8 cellular contexts compared by ENCODE assay signal in genomic region chr9:130138791-130139190, GRCh38. TPM values are rescaled to one million over a fixed set of nuclear protein-coding genes. Genes with fewer than 3 reads are reported as not detected.
DNase-seq lines count a peak whose midpoint lies in the region; ATAC-seq and TF ChIP-seq lines count a peak whose summit lies in the region.

No MANE protein-coding gene starts in this region.

- H3K79me2 ChIP-seq in HCT116 (ENCODE audit: insufficient read depth, low read length): no peaks in the 10 kb centered on the region

- H3K27me3 ChIP-seq in HCT116 (ENCODE audit: insufficient read depth, low read length) (peaks cover 9% of the 10 kb centered on the region; the same call in 1 of the 2 replicates), left ventricle myocardium inferior (ENCODE audit: low read depth) (no peaks in the 10 kb centered on the region), skeletal muscle satellite cell (ENCODE audit: control insufficient read depth, insufficient read depth, low read length) (no peaks in the 10 kb centered on the region)

- H3K36me3 ChIP-seq in HCT116 (ENCODE audit: control insufficient read depth in 1 of 2, insufficient read depth in 2 of 2, low read length in 2 of 2) (no peaks in the 10 kb centered on the region), left ventricle myocardium inferior (peaks cover 14% of the 10 kb centered on the region), skeletal muscle satellite cell (ENCODE audit: insufficient read depth, low read length) (peaks cover 10% of the 10 kb centered on the region)

- H3K9me2 ChIP-seq in HCT116 (ENCODE audit: insufficient read depth): no peaks in the 10 kb centered on the region

- TF ChIP-seq POLR2A in HCT116 (IDR thresholded peaks at IDR 0.05; ENCODE audit: borderline replicate concordance, extremely low read depth, insufficient read depth, insufficient read length): no peak

- H3K36me3 Mint-ChIP-seq in activated naive CD4-positive, alpha-beta T cell treated with anti-CD3 and anti-CD28 coated beads, Interleukin-2, amount 50 U/mL, for 72 hours: peaks cover 10 to 20% of the 10 kb centered on the region in 2 donors

- peak overlapping the region; percentile 55 to 85 for H3K27ac Mint-ChIP-seq in activated naive CD4-positive, alpha-beta T cell treated with anti-CD3 and anti-CD28 coated beads, Interleukin-2, amount 50 U/mL, for 72 hours

- H3K4me2 ChIP-seq in HCT116 (ENCODE audit: low read length): no peak overlapping the region
- H3K4me2 ChIP-seq in skeletal muscle satellite cell (ENCODE audit: low read length): peak overlapping the region; percentile 69

- ATAC-seq in HCT116 (peak; percentile 36; the same call in 1 of the 2 replicates), HG02840 (IDR thresholded peaks at IDR 0.05; ENCODE audit: low FRiP score, unreplicated experiment) (no peak), HG03439 (IDR thresholded peaks at IDR 0.05; ENCODE audit: unreplicated experiment) (no peak)
- ATAC-seq in activated naive CD4-positive, alpha-beta T cell treated with anti-CD3 and anti-CD28 coated beads, Interleukin-2, amount 50 U/mL, for 72 hours: peak in 1 of 2 donors; percentile 35

- H3K9ac ChIP-seq in HCT116 (ENCODE audit: low read length) (no peak overlapping the region), skeletal muscle satellite cell (ENCODE audit: low read depth, low read length) (peak overlapping the region; percentile 22)

- H3K4me1 ChIP-seq in HCT116 (ENCODE audit: control insufficient read depth in 1 of 2, insufficient read depth in 2 of 2, low read length in 2 of 2) (peaks cover 0 to 17% of the 10 kb centered on the region in 2 experiments; a peak in 2 of 4 replicates), left ventricle myocardium inferior (peaks cover 39% of the 10 kb centered on the region), skeletal muscle satellite cell (ENCODE audit: control insufficient read depth, insufficient read depth, low read length) (peaks cover 36% of the 10 kb centered on the region)

- no TSS peak for BruUV-seq in HCT116 (replicated peaks; lab: Mats Ljungman, UMichigan)

- intact Hi-C loops in HCT116 (cut with micrococcal nuclease) (no loop called here), left ventricle myocardium inferior (cut with micrococcal nuclease) (no loop called here)

- no peak for DNase-seq in HCT116 (ENCODE audit: low read depth, low spot score)
- DNase-seq in activated naive CD4-positive, alpha-beta T cell treated with anti-CD3 and anti-CD28 coated beads, Interleukin-2, amount 50 U/mL, for 72 hours (ENCODE audit: low spot score in 2 of 2): no peak
- peak; percentile 48 for DNase-seq in left ventricle myocardium inferior
- no peak for DNase-seq in activated CD8-positive, alpha-beta memory T cell treated with anti-CD3 and anti-CD28 coated beads, Interleukin-2, amount 50 U/mL, for 4 hours
- no peak for DNase-seq in GM10248 (ENCODE audit: extremely low spot score)

- no peak overlapping the region for H2AFZ ChIP-seq in HCT116 (ENCODE audit: low read depth, low read length, poor library complexity, severe bottlenecking)

- H3K4me3 ChIP-seq in HCT116 (replicated peaks in 1 of 2; ENCODE audit: low read depth in 1 of 2, low read length in 2 of 2) (no peak overlapping the region), left ventricle myocardium inferior (no peak overlapping the region), skeletal muscle satellite cell (ENCODE audit: low read length) (peak overlapping the region; percentile 41)

- TF ChIP-seq CTCF in HCT116 (IDR thresholded peaks at IDR 0.05 in 2 of 3, conservative IDR thresholded peaks at IDR 0.05 in 1 of 3; ENCODE audit: borderline replicate concordance in 1 of 3, insufficient read depth in 1 of 3, low read depth in 2 of 3, low read length in 2 of 3): no peak
- no peak for TF ChIP-seq CTCF in left ventricle myocardium inferior (IDR thresholded peaks at IDR 0.05; ENCODE audit: borderline replicate concordance)
- TF ChIP-seq CTCF in GM10248 (IDR thresholded peaks at IDR 0.05; ENCODE audit: control extremely low read depth, extremely low read depth, low read depth, missing control alignments): no peak

- H4K20me1 ChIP-seq in HCT116 (ENCODE audit: insufficient read depth): no peaks in the 10 kb centered on the region

- RAD21 ChIA-PET in HCT116 (lab: Charles Lee; ENCODE audit: low non-redundant PET in 1 of 2, low total read pairs in 2 of 2, uncharacterized antibody in 2 of 2, unreplicated experiment in 2 of 2): no interaction called here

- H3K27ac ChIP-seq in HCT116 (ENCODE audit: low read depth, low read length): no peak overlapping the region
- H3K27ac ChIP-seq in left ventricle myocardium inferior (replicated peaks): peak overlapping the region; percentile 60

- no peaks in the 10 kb centered on the region for H3K9me3 ChIP-seq in HCT116 (ENCODE audit: control insufficient read depth in 1 of 2, insufficient read depth in 1 of 2, low read depth in 1 of 2, low read length in 2 of 2)
- H3K9me3 ChIP-seq in left ventricle myocardium inferior (replicated peaks): no peaks in the 10 kb centered on the region
- no peaks in the 10 kb centered on the region for H3K9me3 ChIP-seq in skeletal muscle satellite cell (replicated peaks; ENCODE audit: low read length)

- no peaks in the 10 kb centered on the region for H3K9me3 Mint-ChIP-seq in activated naive CD4-positive, alpha-beta T cell treated with anti-CD3 and anti-CD28 coated beads, Interleukin-2, amount 50 U/mL, for 72 hours

- POLR2A ChIA-PET in HCT116 (lab: Charles Lee): no interaction called here
- POLR2A ChIA-PET in GM10248 (lab: Yijun Ruan, JAX): no interaction called here

- no peak for TF ChIP-seq RAD21 in HCT116 (IDR thresholded peaks at IDR 0.05; ENCODE audit: low read depth)

- CTCF ChIA-PET in HCT116 (lab: Charles Lee): no interaction called here
- CTCF ChIA-PET in GM10248 (lab: Yijun Ruan, JAX): no interaction called here

TF ChIP-seq in HCT116, 20 proteins besides CTCF, POLR2A, EP300 and RAD21:
- TF ChIP-seq JUND (IDR thresholded peaks at IDR 0.05): no peak
- TF ChIP-seq TCF7L2 (IDR thresholded peaks at IDR 0.05; ENCODE audit: borderline replicate concordance, extremely low read depth, insufficient read depth, insufficient read length): peak; percentile 19
- no peak for TF ChIP-seq REST (IDR thresholded peaks at IDR 0.05; ENCODE audit: low read depth)
- no peak for TF ChIP-seq ELF1 (IDR thresholded peaks at IDR 0.05; ENCODE audit: borderline replicate concordance, low read depth)
- no peak for TF ChIP-seq YY1 (IDR thresholded peaks at IDR 0.05; ENCODE audit: extremely low read depth, insufficient replicate concordance, low read depth, low read length)

RNA-seq across cellular contexts. Expression of gene NCS1, which starts 33.4 kb away (rescaled TPM):
- 68.7 TPM for total RNA-seq in HCT116 (2021; ENCODE audit: unreplicated experiment)
- polyA plus RNA-seq in HCT116 (2012): 26.6 and 30.0 TPM in 2 replicates
- total RNA-seq in activated naive CD4-positive, alpha-beta T cell treated with anti-CD3 and anti-CD28 coated beads, Interleukin-2, amount 50 U/mL, for 72 hours: 10 to 100 TPM; 13.5 to 14.0 TPM
- 6.1 TPM for total RNA-seq in left ventricle myocardium inferior
- total RNA-seq in skeletal muscle satellite cell (2012; rRNA removed): 34.0 and 41.7 TPM in 2 replicates
